ENCODE assay signal across 8 cellular contexts in the genomic region with DNA sequence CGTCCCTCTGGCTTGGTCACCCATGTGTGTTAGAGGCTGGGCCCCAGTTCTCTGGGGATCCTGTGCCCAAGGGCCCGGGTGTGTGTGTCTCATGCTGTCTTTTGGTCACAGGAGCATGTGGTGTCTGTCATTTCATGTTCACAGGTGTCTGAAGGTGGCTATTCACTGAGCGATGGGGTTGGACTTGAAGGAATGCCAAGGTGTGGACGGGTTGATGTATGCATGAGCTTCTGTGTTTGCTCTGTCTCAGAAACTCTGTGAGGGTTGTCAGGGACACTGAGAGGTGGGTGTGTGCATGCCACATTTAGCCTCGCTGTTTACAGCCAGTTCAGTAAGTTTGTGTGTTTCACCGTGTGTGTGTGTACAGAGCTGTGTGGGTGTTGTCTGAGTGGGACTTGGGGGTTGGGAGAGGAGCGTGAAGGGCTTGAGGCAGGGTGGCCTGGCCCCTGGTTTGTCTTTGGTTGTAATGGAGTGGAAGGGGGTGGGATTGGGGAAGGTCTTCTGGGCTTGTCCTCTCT. TPM values are rescaled to one million over a fixed set of nuclear protein-coding genes. Genes with fewer than 3 reads are reported as not detected.
DNase-seq lines count a peak whose midpoint lies in the region; ATAC-seq, FAIRE-seq and TF ChIP-seq lines count a peak whose summit lies in the region.

No MANE protein-coding gene starts in this region.

- no peak for TF ChIP-seq EP300 in H1 (IDR thresholded peaks at IDR 0.05; ENCODE audit: borderline replicate concordance in 1 of 2, low read depth in 2 of 2, low read length in 2 of 2)

- H3K9me2 ChIP-seq in PC-3 (replicated peaks; ENCODE audit: low read length): no peaks in the 10 kb centered on the region

- H3K23me2 ChIP-seq in H1 (ENCODE audit: low read depth, low read length): peaks cover 36% of the 10 kb centered on the region

- no peak overlapping the region for H4K8ac ChIP-seq in H1 (ENCODE audit: extremely low read depth, insufficient read depth, low read length)

- TF ChIP-seq CTCF in PC-3 (conservative IDR thresholded peaks at IDR 0.05; ENCODE audit: low read depth, low read length) (no peak), H1 (IDR thresholded peaks at IDR 0.05; ENCODE audit: control extremely low read depth in 1 of 3, insufficient read depth in 1 of 3, low read depth in 1 of 3, low read length in 3 of 3) (no peak)

- H4K20me1 ChIP-seq in PC-3 (ENCODE audit: low read length) (peaks cover 19% of the 10 kb centered on the region), H1 (replicated peaks in 1 of 2; ENCODE audit: control insufficient read depth in 1 of 2, insufficient read depth in 2 of 2, low read length in 2 of 2) (peaks cover 2 to 21% of the 10 kb centered on the region in 2 experiments)

- peaks cover 15% of the 10 kb centered on the region; the same call in 1 of the 2 replicates for H3K36me3 ChIP-seq in PC-3 (ENCODE audit: low read depth, low read length)
- H3K36me3 ChIP-seq in H1 (ENCODE audit: control insufficient read depth in 2 of 4, insufficient read depth in 4 of 4, low read length in 3 of 4): peaks cover 11 to 21% (median 15%) of the 10 kb centered on the region in 4 experiments
- H3K36me3 ChIP-seq in muscle layer of duodenum (ENCODE audit: control insufficient read depth in 1 of 2, insufficient read depth in 2 of 2, low read length in 2 of 2): peaks cover 1 to 10% of the 10 kb centered on the region in 2 donors

- H3K18ac ChIP-seq in H1 (ENCODE audit: extremely low read depth, low read length): peak overlapping the region; percentile 99

- peak overlapping the region; percentile 42 for H4K5ac ChIP-seq in H1 (ENCODE audit: insufficient read length, low read depth, low read length)

- H3K4me3 ChIP-seq in PC-3 (ENCODE audit: low read length): peak overlapping the region; percentile 70
- peak overlapping the region; percentile 51 to 86 (median 61); a peak in 7 of 8 replicates for H3K4me3 ChIP-seq in H1 (ENCODE audit: extremely low read depth in 1 of 4, insufficient read depth in 2 of 4, low read depth in 3 of 4, low read length in 4 of 4)
- peak overlapping the region; percentile 63 to 77 for H3K4me3 ChIP-seq in muscle layer of duodenum (ENCODE audit: low read depth in 1 of 2, low read length in 2 of 2)

- no peak for FAIRE-seq in H1 (lab: Jason Lieb, UNC)

- CTCF ChIA-PET in PC-3 (lab: Charles Lee) (interaction anchor here (1.1 kb wide), 1 partner anchor 28 kb away, joined by 5 read pairs; a partner anchor contains a TSS), H1 (lab: Charles Lee; ENCODE audit: partially characterized antibody) (interaction anchor here (1.0 to 29.0 kb wide), 7 partner anchors 9 to 194 kb away, joined by 3 to 610 read pairs (median 10); a partner anchor contains a TSS)

- H3K27ac ChIP-seq in PC-3 (ENCODE audit: low read length): peak overlapping the region; percentile 93
- peak overlapping the region; percentile 86 for H3K27ac ChIP-seq in H1 (ENCODE audit: low read depth, low read length)
- H3K27ac ChIP-seq in muscle layer of duodenum (ENCODE audit: low read length): peak overlapping the region; percentile 66

- no peaks in the 10 kb centered on the region for H3K9me3 ChIP-seq in PC-3 (ENCODE audit: low read length)
- no peaks in the 10 kb centered on the region for H3K9me3 ChIP-seq in H1 (ENCODE audit: insufficient read depth in 2 of 2, low read depth in 1 of 2, low read length in 1 of 2)
- no peaks in the 10 kb centered on the region for H3K9me3 ChIP-seq in muscle layer of duodenum (ENCODE audit: control insufficient read depth in 1 of 2, low read length in 2 of 2)

- H3K27me3 ChIP-seq in PC-3 (ENCODE audit: low read length) (no peaks in the 10 kb centered on the region), H1 (replicated peaks in 1 of 4; ENCODE audit: control insufficient read depth in 3 of 4, extremely low read depth in 1 of 4, insufficient read depth in 3 of 4, low read length in 3 of 4) (no peaks in the 10 kb centered on the region), muscle layer of duodenum (ENCODE audit: low read depth, low read length) (no peaks in the 10 kb centered on the region)

- no peak overlapping the region for H2BK120ac ChIP-seq in H1 (replicated peaks; ENCODE audit: low read depth, low read length)

- H3K4ac ChIP-seq in H1 (replicated peaks; ENCODE audit: insufficient read length, low read depth, low read length): peak overlapping the region; percentile 79

- H2BK12ac ChIP-seq in H1 (ENCODE audit: low read depth, low read length): peak overlapping the region; percentile 21; the same call in 1 of the 2 replicates

- H2BK20ac ChIP-seq in H1 (ENCODE audit: low read length): peak overlapping the region; percentile 23; the same call in 1 of the 2 replicates

- no peak overlapping the region for H3K23ac ChIP-seq in H1 (ENCODE audit: insufficient read length)

- H3K79me1 ChIP-seq in H1 (ENCODE audit: low read depth, low read length): peaks cover 19% of the 10 kb centered on the region

- H3K14ac ChIP-seq in H1 (ENCODE audit: insufficient read length): peak overlapping the region; percentile 7

- H3K4me2 ChIP-seq in PC-3 (ENCODE audit: low read length) (peak overlapping the region; percentile 91), H1 (ENCODE audit: insufficient read depth in 1 of 2, low read depth in 2 of 2, low read length in 2 of 2) (peak overlapping the region; percentile 90 to 92)

- intact Hi-C loops in PC-3 (cut with micrococcal nuclease): loop anchor here (1.0 kb wide), 1 partner anchor 29 kb away; a partner anchor contains a TSS

- H2AFZ ChIP-seq in PC-3 (ENCODE audit: low read length) (no peak overlapping the region), H1 (ENCODE audit: low read length) (no peak overlapping the region)

- WGBS in H1 (ENCODE audit: extremely low coverage in 1 of 2, insufficient coverage in 1 of 2, insufficient read length in 1 of 2, insufficient replicate concordance in 2 of 2, low coverage in 1 of 2, low lambda C conversion rate in 2 of 2, missing lambda C conversion rate in 1 of 2), 2 experiments: 21% methylated on average over 7 of the region's 7 CpGs; no CpG with 5 or more reads in 1 of the 2 experiments

- H3K79me2 ChIP-seq in PC-3 (ENCODE audit: low read length): peaks cover 64% of the 10 kb centered on the region
- peaks cover 9 to 79% of the 10 kb centered on the region in 2 experiments for H3K79me2 ChIP-seq in H1 (ENCODE audit: control insufficient read depth in 1 of 2, insufficient read depth in 2 of 2, low read length in 2 of 2)

- BruUV-seq in PC-3 (replicated peaks; lab: Mats Ljungman, UMichigan): TSS peak; percentile 77

- H3K9ac ChIP-seq in PC-3 (ENCODE audit: low read length) (peak overlapping the region; percentile 92), H1 (replicated peaks in 1 of 4; ENCODE audit: extremely low read depth in 1 of 4, low read depth in 3 of 4, low read length in 3 of 4) (peak overlapping the region in 3 of 4 experiments; percentile 65 to 76 (median 73); a peak in 6 of 7 replicates)

- peak overlapping the region; percentile 94 for H2BK5ac ChIP-seq in H1 (ENCODE audit: low read depth, low read length)

- peak; percentile 26 for DNase-seq in activated CD4-positive, CD25-positive, alpha-beta regulatory T cell treated with anti-CD3 and anti-CD28 coated beads, Interleukin-2, amount 50 U/mL, for 72 hours
- DNase-seq in activated CD4-positive, CD25-positive, alpha-beta regulatory T cell (lab: John Stamatoyannopoulos, UW): no peak
- DNase-seq in PC-3 (peak; percentile 79), H1 (ENCODE audit: low read depth in 1 of 2, low spot score in 2 of 2) (no peak)

- POLR2A ChIA-PET in PC-3 (lab: Charles Lee; ENCODE audit: unreplicated experiment): interaction anchor here (0.5 to 0.6 kb wide), 3 partner anchors 137 to 1730 kb away, joined by 8 to 16 read pairs (median 8); no protein-coding TSS in a partner anchor
- POLR2A ChIA-PET in H1 (lab: Charles Lee; ENCODE audit: partially characterized antibody): interaction anchor here (0.5 to 19.5 kb wide), 13 partner anchors 9 to 286 kb away, joined by 3 to 452 read pairs (median 4); a partner anchor contains a TSS

- H4K91ac ChIP-seq in H1 (replicated peaks; ENCODE audit: insufficient read length, low read length): peak overlapping the region; percentile 57

- ATAC-seq in PC-3 (peak; percentile 35), GM18511 (IDR thresholded peaks at IDR 0.05; ENCODE audit: unreplicated experiment) (no peak), HG02610 (IDR thresholded peaks at IDR 0.05; ENCODE audit: unreplicated experiment) (no peak), HG03196 (IDR thresholded peaks at IDR 0.05; ENCODE audit: unreplicated experiment) (no peak)

- TF ChIP-seq POLR2A in H1 (IDR thresholded peaks at IDR 0.05; ENCODE audit: control extremely low read depth in 1 of 2, low read depth in 2 of 2, low read length in 2 of 2): no peak

- H2BK15ac ChIP-seq in H1 (ENCODE audit: low read length): peak overlapping the region; percentile 97

- H3K4me1 ChIP-seq in PC-3 (ENCODE audit: insufficient read depth, low read length): peaks cover 58% of the 10 kb centered on the region
- H3K4me1 ChIP-seq in H1 (replicated peaks in 1 of 4; ENCODE audit: control insufficient read depth in 3 of 4, insufficient read depth in 4 of 4, low read length in 3 of 4): peaks cover 6 to 45% (median 33%) of the 10 kb centered on the region in 4 experiments
- H3K4me1 ChIP-seq in muscle layer of duodenum (ENCODE audit: control insufficient read depth in 1 of 2, insufficient read depth in 2 of 2, low read length in 2 of 2): peaks cover 18 to 48% of the 10 kb centered on the region in 2 donors

- no peak for TF ChIP-seq RAD21 in H1 (IDR thresholded peaks at IDR 0.05 in 1 of 2, conservative IDR thresholded peaks at IDR 0.05 in 1 of 2; ENCODE audit: low read depth in 2 of 2, low read length in 2 of 2)

- peak overlapping the region; percentile 55 for H3K56ac ChIP-seq in H1 (replicated peaks; ENCODE audit: insufficient read length, low read depth, low read length)

- peak overlapping the region; percentile 13; the same call in 1 of the 2 replicates for H2AK5ac ChIP-seq in H1 (ENCODE audit: low read depth, low read length)

- no peaks in the 10 kb centered on the region for H3F3A ChIP-seq in PC-3 (ENCODE audit: low read length, unreplicated experiment)

RNA-seq across cellular contexts. Expression of a gene that starts 1.2 kb away (rescaled TPM):
- 108 and 144 TPM in 2 replicates for total RNA-seq in PC-3 (2014; rRNA removed)
- 181 and 182 TPM in 2 replicates for total RNA-seq in H1 (2021; fragmentation: NEBNext Ultra II Directional; extraction: Animal tissue kit (Norgen Biotek cat#: 25700))
- 99.4 and 134 TPM in 2 replicates for polyA plus RNA-seq in H1 (2011; rRNA removed)
- 110 TPM for polyA plus RNA-seq in H1 (2011; cell fraction: cytosol; rRNA removed)
- polyA plus RNA-seq in H1 (2011; cell fraction: nucleus; rRNA removed): 240 TPM
- polyA plus RNA-seq in H1 (2012, experiment 1 of 2): 139 to 201 TPM (median 179 TPM) in 4 replicates
- polyA plus RNA-seq in H1 (2012, experiment 2 of 2): 146 TPM
- polyA plus RNA-seq in H1 (2013, experiment 1 of 2): 128 TPM
- 135 TPM for polyA plus RNA-seq in H1 (2013, experiment 2 of 2)
- polyA minus RNA-seq in H1 (2011; rRNA and poly(A)+ RNA removed): 116 and 120 TPM in 2 replicates
- 196 TPM for polyA minus RNA-seq in H1 (2011; cell fraction: cytosol; rRNA and poly(A)+ RNA removed)
- 121 TPM for polyA minus RNA-seq in H1 (2011; cell fraction: nucleus; rRNA and poly(A)+ RNA removed)

RNA-seq across cellular contexts. Expression of a gene that starts 22.5 kb away (rescaled TPM):
- total RNA-seq in PC-3 (2014; rRNA removed): 21.7 and 28.7 TPM in 2 replicates
- 49.5 and 53.4 TPM in 2 replicates for total RNA-seq in H1 (2021; fragmentation: NEBNext Ultra II Directional; extraction: Animal tissue kit (Norgen Biotek cat#: 25700))
- polyA plus RNA-seq in H1 (2011; rRNA removed): 42.3 and 46.2 TPM in 2 replicates
- 42.7 TPM for polyA plus RNA-seq in H1 (2011; cell fraction: cytosol; rRNA removed)
- polyA plus RNA-seq in H1 (2011; cell fraction: nucleus; rRNA removed): 147 TPM
- 36.6 to 48.0 TPM (median 43.7 TPM) in 4 replicates for polyA plus RNA-seq in H1 (2012, experiment 1 of 2)
- 81.6 TPM for polyA plus RNA-seq in H1 (2012, experiment 2 of 2)
- 42.6 TPM for polyA plus RNA-seq in H1 (2013, experiment 1 of 2)
- polyA plus RNA-seq in H1 (2013, experiment 2 of 2): 40.8 TPM
- polyA minus RNA-seq in H1 (2011; rRNA and poly(A)+ RNA removed): 27.0 and 29.0 TPM in 2 replicates
- polyA minus RNA-seq in H1 (2011; cell fraction: cytosol; rRNA and poly(A)+ RNA removed): 13.8 TPM
- polyA minus RNA-seq in H1 (2011; cell fraction: nucleus; rRNA and poly(A)+ RNA removed): 39.6 TPM

RNA-seq across cellular contexts. Expression of a gene that starts 28.5 kb away (rescaled TPM):
- total RNA-seq in PC-3 (2014; rRNA removed): 66.5 and 87.8 TPM in 2 replicates
- total RNA-seq in H1 (2021; fragmentation: NEBNext Ultra II Directional; extraction: Animal tissue kit (Norgen Biotek cat#: 25700)): 41.2 and 47.7 TPM in 2 replicates
- 26.8 and 34.8 TPM in 2 replicates for polyA plus RNA-seq in H1 (2011; rRNA removed)
- polyA plus RNA-seq in H1 (2011; cell fraction: cytosol; rRNA removed): 36.0 TPM
- polyA plus RNA-seq in H1 (2011; cell fraction: nucleus; rRNA removed): 180 TPM
- 20.8 to 48.2 TPM (median 43.6 TPM) in 4 replicates for polyA plus RNA-seq in H1 (2012, experiment 1 of 2)
- polyA plus RNA-seq in H1 (2012, experiment 2 of 2): 31.4 TPM
- 25.2 TPM for polyA plus RNA-seq in H1 (2013, experiment 1 of 2)
- 23.4 TPM for polyA plus RNA-seq in H1 (2013, experiment 2 of 2)
- 34.0 and 41.2 TPM in 2 replicates for polyA minus RNA-seq in H1 (2011; rRNA and poly(A)+ RNA removed)
- polyA minus RNA-seq in H1 (2011; cell fraction: cytosol; rRNA and poly(A)+ RNA removed): 25.2 TPM
- polyA minus RNA-seq in H1 (2011; cell fraction: nucleus; rRNA and poly(A)+ RNA removed): 32.4 TPM

RNA-seq across cellular contexts. Expression of a gene that starts 46.4 kb away (rescaled TPM):
- not detected in 2 replicates for total RNA-seq in PC-3 (2014; rRNA removed)
- not detected in 2 replicates for total RNA-seq in H1 (2021; fragmentation: NEBNext Ultra II Directional; extraction: Animal tissue kit (Norgen Biotek cat#: 25700))
- polyA plus RNA-seq in H1 (2011; rRNA removed): not detected in 2 replicates
- polyA plus RNA-seq in H1 (2011; cell fraction: cytosol; rRNA removed): not detected
- polyA plus RNA-seq in H1 (2011; cell fraction: nucleus; rRNA removed): not detected
- not detected in 4 replicates for polyA plus RNA-seq in H1 (2012, experiment 1 of 2)
- not detected for polyA plus RNA-seq in H1 (2012, experiment 2 of 2)
- not detected for polyA plus RNA-seq in H1 (2013, experiment 1 of 2)
- not detected for polyA plus RNA-seq in H1 (2013, experiment 2 of 2)
- polyA minus RNA-seq in H1 (2011; rRNA and poly(A)+ RNA removed): not detected in 2 replicates
- polyA minus RNA-seq in H1 (2011; cell fraction: cytosol; rRNA and poly(A)+ RNA removed): not detected
- polyA minus RNA-seq in H1 (2011; cell fraction: nucleus; rRNA and poly(A)+ RNA removed): not detected

RNA-seq across cellular contexts. Expression of a gene that starts 55.2 kb away (rescaled TPM):
- 0.04 TPM in 1 of 2 replicates, not detected in the other for total RNA-seq in PC-3 (2014; rRNA removed)
- total RNA-seq in H1 (2021; fragmentation: NEBNext Ultra II Directional; extraction: Animal tissue kit (Norgen Biotek cat#: 25700)): 0.08 and 0.37 TPM in 2 replicates
- polyA plus RNA-seq in H1 (2011; rRNA removed): 0.15 and 0.22 TPM in 2 replicates
- 0.18 TPM for polyA plus RNA-seq in H1 (2011; cell fraction: cytosol; rRNA removed)
- polyA plus RNA-seq in H1 (2011; cell fraction: nucleus; rRNA removed): 0.41 TPM
- polyA plus RNA-seq in H1 (2012, experiment 1 of 2): 0.19 to 0.34 TPM (median 0.26 TPM) in 4 replicates
- not detected for polyA plus RNA-seq in H1 (2012, experiment 2 of 2)
- polyA plus RNA-seq in H1 (2013, experiment 1 of 2): 0.59 TPM
- polyA plus RNA-seq in H1 (2013, experiment 2 of 2): 0.50 TPM
- polyA minus RNA-seq in H1 (2011; rRNA and poly(A)+ RNA removed): 0.10 and 0.13 TPM in 2 replicates
- not detected for polyA minus RNA-seq in H1 (2011; cell fraction: cytosol; rRNA and poly(A)+ RNA removed)
- not detected for polyA minus RNA-seq in H1 (2011; cell fraction: nucleus; rRNA and poly(A)+ RNA removed)

Comparison
In these comparisons a context has a peak if more than half of its experiments do, and no peak if none do; other contexts are left out.
1. DNase-seq: peak in activated CD4-positive, CD25-positive, alpha-beta regulatory T cell treated with anti-CD3 and anti-CD28 coated beads, Interleukin-2, amount 50 U/mL, for 72 hours (single experiment) and PC-3 (single experiment); none in activated CD4-positive, CD25-positive, alpha-beta regulatory T cell (0 of 4) and H1 (0 of 2).
2. Peak in every context shown above with its lines, with median percentiles within 50 percentile points of each other: H3K27ac ChIP-seq and H3K4me3 ChIP-seq.